Comparison of ENCODE assay signal across 8 cellular contexts in genomic region chr16:56866955-56867830, GRCh38. TPM values are rescaled to one million over a fixed set of nuclear protein-coding genes. Genes with fewer than 3 reads are reported as not detected.
DNase-seq lines count a peak whose midpoint lies in the region; ATAC-seq, FAIRE-seq and TF ChIP-seq lines count a peak whose summit lies in the region.

No MANE protein-coding gene starts in this region.

- no peak overlapping the region for H3K4me3 Mint-ChIP-seq in nephron

- H3K9ac ChIP-seq in fibroblast of lung (ENCODE audit: insufficient read depth, low read length) = no peak overlapping the region

- H3K27ac ChIP-seq in ACC112 (ENCODE audit: low read depth, low read length) (no peak overlapping the region), fibroblast of lung (ENCODE audit: insufficient read depth, low read length) (no peak overlapping the region)

- H2AFZ ChIP-seq in ACC112 (ENCODE audit: low read length, unreplicated experiment) (peak overlapping the region; percentile 82), fibroblast of lung (ENCODE audit: low read length) (peak overlapping the region; percentile 54)

- ATAC-seq in HG02870 (IDR thresholded peaks at IDR 0.05; ENCODE audit: unreplicated experiment) (no peak), GM19467 (IDR thresholded peaks at IDR 0.05; ENCODE audit: unreplicated experiment) (no peak)

- H3K27me3 ChIP-seq in ACC112 (ENCODE audit: insufficient read depth, low read length) (no peaks in the 10 kb centered on the region), fibroblast of lung (ENCODE audit: control insufficient read depth, insufficient read depth, low read length) (no peaks in the 10 kb centered on the region)

- peak; percentile 94 for FAIRE-seq in G401.6 (lab: Jason Lieb, UNC)

- H4K20me1 ChIP-seq in fibroblast of lung (ENCODE audit: control insufficient read depth, extremely low read depth, insufficient read depth, low read length) = no peaks in the 10 kb centered on the region

- no peaks in the 10 kb centered on the region for H3K9me3 Mint-ChIP-seq in nephron

- H3K4me2 ChIP-seq in fibroblast of lung (ENCODE audit: extremely low read depth, insufficient read depth, low read length) = no peak overlapping the region

- H3K36me3 ChIP-seq in ACC112 (ENCODE audit: insufficient read depth, low read length) (no peaks in the 10 kb centered on the region), fibroblast of lung (ENCODE audit: control insufficient read depth, insufficient read depth, low read length) (no peaks in the 10 kb centered on the region)

- DNase-seq in NCI-H2029 (lab: John Stamatoyannopoulos, UW) (peak; percentile 5), fibroblast of lung (ENCODE audit: low read depth in 2 of 2) (peak; percentile 50 to 78)
- DNase-seq in activated CD4-positive, alpha-beta T cell treated with anti-CD3 and anti-CD28 coated beads, Interleukin-2, amount 50 U/mL, for 48 hours = peak; percentile 26 to 46

- H3K27ac Mint-ChIP-seq in nephron = peak overlapping the region; percentile 69 to 91 (median 76)

- no peaks in the 10 kb centered on the region for H3K9me3 ChIP-seq in fibroblast of lung (ENCODE audit: control insufficient read depth, insufficient read depth, low read depth, low read length)

- H3K4me1 Mint-ChIP-seq in nephron = peaks cover 12% of the 10 kb centered on the region

- H3K27me3 Mint-ChIP-seq in nephron (ENCODE audit: low read depth) = peaks cover 5% of the 10 kb centered on the region

- H3K4me1 ChIP-seq in ACC112 (ENCODE audit: control insufficient read depth, insufficient read depth, low read length, unreplicated experiment) (no peaks in the 10 kb centered on the region), fibroblast of lung (ENCODE audit: control insufficient read depth, extremely low read depth, insufficient read depth, low read length) (no peaks in the 10 kb centered on the region)

- TF ChIP-seq CTCF in fibroblast of lung (conservative IDR thresholded peaks at IDR 0.05 in 1 of 2, IDR thresholded peaks at IDR 0.05 in 1 of 2; ENCODE audit: low read depth in 1 of 2, low read length in 2 of 2) (peak; percentile 65 to 79), nephron (IDR thresholded peaks at IDR 0.05; ENCODE audit: unreplicated experiment in 3 of 3) (peak; percentile 75 to 82 (median 75))

- H3K4me3 ChIP-seq in ACC112 (ENCODE audit: low read depth, low read length) (no peak overlapping the region), fibroblast of lung (replicated peaks in 1 of 4; ENCODE audit: control extremely low read depth in 1 of 4, insufficient read depth in 1 of 4, low read depth in 3 of 4, low read length in 4 of 4) (no peak overlapping the region)

- no peaks in the 10 kb centered on the region for H3K79me2 ChIP-seq in ACC112 (ENCODE audit: control insufficient read depth, insufficient read depth, low read length, unreplicated experiment)
- H3K79me2 ChIP-seq in fibroblast of lung (ENCODE audit: control insufficient read depth, insufficient read depth, low read length) = no peaks in the 10 kb centered on the region

- no peaks in the 10 kb centered on the region for H3K36me3 Mint-ChIP-seq in nephron (ENCODE audit: low read depth)

RNA-seq across cellular contexts. Expression of gene SLC12A3, which starts 2.2 kb away (rescaled TPM):
- not detected in 2 replicates for total RNA-seq in fibroblast of lung
- polyA plus RNA-seq in fibroblast of lung = not detected in 2 replicates
- not detected in 2 replicates for polyA plus RNA-seq in fibroblast of lung (2012)
- polyA minus RNA-seq in fibroblast of lung (ENCODE audit: low replicate concordance) = 0.37 TPM in 1 of 2 replicates, not detected in the other

Comparison
In these comparisons a context has a peak if more than half of its experiments do, and no peak if none do; other contexts are left out.
1. DNase-seq: peak in every context shown above with its lines; median percentile 64 in fibroblast of lung; 36 in activated CD4-positive, alpha-beta T cell treated with anti-CD3 and anti-CD28 coated beads, Interleukin-2, amount 50 U/mL, for 48 hours; 5 in NCI-H2029.